Comparison of ENCODE assay signal across 21 cellular contexts in the genomic region with DNA sequence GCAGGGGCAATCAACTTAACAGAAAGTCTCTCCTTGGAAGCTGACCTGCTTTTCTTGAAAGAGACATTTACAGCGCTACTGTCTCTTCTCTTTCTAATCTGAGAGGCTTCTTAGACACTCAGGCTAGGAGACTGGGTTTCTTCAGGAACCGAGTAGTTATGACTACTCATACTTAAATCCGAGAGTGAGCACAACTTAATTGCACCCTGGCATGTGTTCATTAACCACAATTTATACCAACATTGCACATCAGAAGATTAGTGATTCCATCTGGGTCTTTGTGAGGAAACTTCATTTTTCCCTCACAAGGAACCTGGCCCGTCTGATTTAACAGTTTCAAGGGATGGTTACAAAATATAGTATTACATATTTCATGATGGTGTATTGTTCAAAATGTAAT.
DNase-seq lines count a peak whose midpoint lies in the region; ATAC-seq lines count a peak whose summit lies in the region.
"Had no signal": no experiment of that assay in that cellular context is flagged by ENCODE, and none has a peak within 500 bp of the region (broad histone marks: within the 10 kb centered on the region; RNA-seq: fewer than 3 reads in every experiment).

No MANE protein-coding gene starts in this region.

- H3K4me3 Mint-ChIP-seq in T-helper 17 cell = no peak overlapping the region
- H3K4me3 Mint-ChIP-seq: CD4-positive, CD25-positive, alpha-beta regulatory T cell had no signal

- peaks cover 2% of the 10 kb centered on the region for H3K4me1 Mint-ChIP-seq in T-helper 17 cell

- H3K27ac Mint-ChIP-seq in T-helper 17 cell = no peak overlapping the region
- H3K27ac Mint-ChIP-seq: CD4-positive, CD25-positive, alpha-beta regulatory T cell had no signal

- H3K9me3 ChIP-seq in T-helper 17 cell (ENCODE audit: control insufficient read depth, low read length, poor library complexity, severe bottlenecking) = peaks cover 5% of the 10 kb centered on the region

- H3K36me3 Mint-ChIP-seq in T-helper 17 cell (ENCODE audit: low read depth) = peaks cover 2% of the 10 kb centered on the region

- no peaks in the 10 kb centered on the region for H3K27me3 Mint-ChIP-seq in T-helper 17 cell
- H3K27me3 Mint-ChIP-seq: CD4-positive, CD25-positive, alpha-beta regulatory T cell had no signal

- DNase-seq in AG08395 (ENCODE audit: low spot score) (peak; percentile 71), EH (ENCODE audit: low read depth) (peak; percentile 52), RPMI7951 (ENCODE audit: low read depth) (peak; percentile 24), fibroblast of peridontal ligament (ENCODE audit: extremely low read depth) (peak; percentile 92), NCI-H1105 treated with DMSO at 0.1 percent for 48 hours (lab: John Stamatoyannopoulos, UW) (no peak), epidermal melanocyte (ENCODE audit: insufficient read length, low spot score) (no peak), T-helper 17 cell (no peak)
- no peak for DNase-seq in stimulated activated CD4-positive, alpha-beta T cell treated with anti-CD3 and anti-CD28 coated beads, Interleukin-2, amount 100 ng/mL, for 24 hours
- DNase-seq: 8988T; AML-193; CD4-positive, CD25-positive, alpha-beta regulatory T cell; COR-L47; DMS 273 treated with DMSO at 0.1 percent for 48 hours; DND-41; GOT3; NCI-H1436; NCI-H1930; NCI-H446 had no signal

- no peak for ATAC-seq in T-helper 17 cell
- ATAC-seq: GM12878, Panc1, Right ventricle myocardium inferior had no signal

Comparison
In these comparisons a context has a peak if more than half of its experiments do, and no peak if none do; other contexts are left out.
1. DNase-seq: peak in AG08395 (single experiment), EH (single experiment), RPMI7951 (single experiment) and fibroblast of peridontal ligament (single experiment); none in NCI-H1105 treated with DMSO at 0.1 percent for 48 hours (single experiment), epidermal melanocyte (single experiment), stimulated activated CD4-positive, alpha-beta T cell treated with anti-CD3 and anti-CD28 coated beads, Interleukin-2, amount 100 ng/mL, for 24 hours (0 of 2) and T-helper 17 cell (0 of 3).